In genomic region chr5:107893642-107894041, GRCh38 we compare ENCODE assay signal across 1 cellular context.
TF ChIP-seq lines count a peak whose summit lies in the region.

No MANE protein-coding gene starts in this region.

TF ChIP-seq in A549, 52 proteins besides CTCF, POLR2A, EP300 and RAD21 (continued from another document):
- TF ChIP-seq REST (IDR thresholded peaks at IDR 0.05) (no peak), FOSL2 (IDR thresholded peaks at IDR 0.05) (no peak), FOSL2 (CRISPR knock-in tag; IDR thresholded peaks at IDR 0.05) (no peak), HEYL (CRISPR knock-in tag; IDR thresholded peaks at IDR 0.05) (no peak), NPAS2 (CRISPR knock-in tag; IDR thresholded peaks at IDR 0.05; ENCODE audit: borderline replicate concordance) (no peak), CEBPB (IDR thresholded peaks at IDR 0.05) (peak; percentile 42 to 59; a peak in 2 of 4 replicates), ELK1 (IDR thresholded peaks at IDR 0.05; ENCODE audit: low read depth, low read length) (no peak)
